Comparison of ENCODE assay signal across 2 cellular contexts in the genomic region with DNA sequence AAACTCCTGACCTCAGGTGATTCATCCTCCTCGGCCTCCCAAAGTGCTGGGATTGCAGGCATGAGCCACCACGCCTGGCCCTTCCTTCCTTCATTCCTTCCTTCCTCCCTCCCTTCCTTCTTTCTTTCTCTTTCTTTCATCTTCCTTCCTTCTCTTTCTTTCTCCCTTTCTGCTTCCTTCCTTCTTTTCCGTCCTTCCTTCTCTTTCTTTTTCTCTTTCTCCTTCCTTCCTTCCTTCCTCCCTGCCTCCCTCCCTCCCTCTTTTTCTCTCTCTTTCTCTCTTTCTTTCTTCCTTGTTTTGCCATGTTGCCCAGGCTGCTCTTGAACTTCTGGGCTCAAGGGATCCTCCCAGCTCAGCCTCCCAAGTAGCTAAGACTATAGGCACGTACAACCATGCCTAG.
TF ChIP-seq lines count a peak whose summit lies in the region.

No MANE protein-coding gene starts in this region.

TF ChIP-seq in HCT116, 20 proteins besides CTCF, POLR2A, EP300 and RAD21:
- 0 out of 2 replicates have a peak, but pooled peaks have one; percentile 28 for TF ChIP-seq CBX3 (IDR thresholded peaks at IDR 0.05; ENCODE audit: low read depth)
- TF ChIP-seq EZH2 (IDR thresholded peaks at IDR 0.05), result no peak
- TF ChIP-seq, protein P1, sequence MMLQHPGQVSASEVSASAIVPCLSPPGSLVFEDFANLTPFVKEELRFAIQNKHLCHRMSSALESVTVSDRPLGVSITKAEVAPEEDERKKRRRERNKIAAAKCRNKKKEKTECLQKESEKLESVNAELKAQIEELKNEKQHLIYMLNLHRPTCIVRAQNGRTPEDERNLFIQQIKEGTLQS (IDR thresholded peaks at IDR 0.05), result no peak
TF ChIP-seq in HCT116: peak in this region for 1.

TF ChIP-seq in K562, 482 proteins besides CTCF, POLR2A, EP300 and RAD21:
- TF ChIP-seq CAMTA2 (CRISPR knock-in tag; conservative IDR thresholded peaks at IDR 0.05), result no peak
- TF ChIP-seq, protein P2, sequence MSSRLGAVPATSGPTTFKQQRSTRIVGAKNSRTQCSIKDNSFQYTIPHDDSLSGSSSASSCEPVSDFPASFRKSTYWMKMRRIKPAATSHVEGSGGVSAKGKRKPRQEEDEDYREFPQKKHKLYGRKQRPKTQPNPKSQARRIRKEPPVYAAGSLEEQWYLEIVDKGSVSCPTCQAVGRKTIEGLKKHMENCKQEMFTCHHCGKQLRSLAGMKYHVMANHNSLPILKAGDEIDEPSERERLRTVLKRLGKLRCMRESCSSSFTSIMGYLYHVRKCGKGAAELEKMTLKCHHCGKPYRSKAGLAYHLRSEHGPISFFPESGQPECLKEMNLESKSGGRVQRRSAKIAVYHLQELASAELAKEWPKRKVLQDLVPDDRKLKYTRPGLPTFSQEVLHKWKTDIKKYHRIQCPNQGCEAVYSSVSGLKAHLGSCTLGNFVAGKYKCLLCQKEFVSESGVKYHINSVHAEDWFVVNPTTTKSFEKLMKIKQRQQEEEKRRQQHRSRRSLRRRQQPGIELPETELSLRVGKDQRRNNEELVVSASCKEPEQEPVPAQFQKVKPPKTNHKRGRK (tag; IDR thresholded peaks at IDR 0.05), result peak; percentile 65
TF ChIP-seq in K562: peak in this region for 1.
